ENCODE assay signal across 1 cellular context in the genomic region with DNA sequence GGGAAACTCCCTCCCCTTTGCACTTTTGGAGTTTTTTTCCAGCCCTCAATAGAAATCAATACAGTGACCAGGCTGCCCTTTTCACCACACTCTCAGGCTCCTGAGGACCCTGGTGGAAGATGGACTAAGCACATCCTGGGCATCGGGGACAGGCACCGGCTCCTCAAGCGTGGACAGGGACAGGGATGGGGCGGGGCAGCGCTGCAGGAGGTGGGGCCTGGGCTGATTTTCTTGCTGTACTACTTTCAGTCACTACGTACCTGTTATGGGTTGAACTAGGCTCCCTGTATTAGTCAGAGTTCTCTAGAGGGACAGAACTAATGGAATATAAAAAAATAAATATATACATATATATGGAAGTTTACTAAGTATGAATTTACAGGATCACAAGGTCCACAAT.
TF ChIP-seq lines count a peak whose summit lies in the region.

No MANE protein-coding gene starts in this region.

TF ChIP-seq in GM12878, 131 proteins besides CTCF, POLR2A, EP300 and RAD21:
- TF ChIP-seq SIN3A (IDR thresholded peaks at IDR 0.05; ENCODE audit: low read depth, low read length) (no peak), SUZ12 (IDR thresholded peaks at IDR 0.05; ENCODE audit: unreplicated experiment) (no peak), IKZF2 (IDR thresholded peaks at IDR 0.05) (no peak), JUND (IDR thresholded peaks at IDR 0.05; ENCODE audit: low read depth, low read length) (no peak), POLR2AphosphoS2 (IDR thresholded peaks at IDR 0.05; ENCODE audit: low read depth, low read length) (no peak), ZNF274 (IDR thresholded peaks at IDR 0.05; ENCODE audit: insufficient read depth, insufficient read length) (no peak), HDAC6 (IDR thresholded peaks at IDR 0.05; ENCODE audit: unreplicated experiment) (no peak), PML (IDR thresholded peaks at IDR 0.05; ENCODE audit: low read length) (no peak), IRF4 (IDR thresholded peaks at IDR 0.05; ENCODE audit: low read depth, low read length) (no peak), GABPA (IDR thresholded peaks at IDR 0.05; ENCODE audit: low read depth) (no peak), ETV6 (conservative IDR thresholded peaks at IDR 0.05 in 1 of 2, IDR thresholded peaks at IDR 0.05 in 1 of 2; ENCODE audit: borderline replicate concordance in 1 of 2, low read depth in 1 of 2) (no peak), SREBF2 (IDR thresholded peaks at IDR 0.05; ENCODE audit: low read length) (no peak), LARP7 (IDR thresholded peaks at IDR 0.05) (no peak), SMAD5 (IDR thresholded peaks at IDR 0.05; ENCODE audit: low read depth) (no peak)
- TF ChIP-seq, protein P1, sequence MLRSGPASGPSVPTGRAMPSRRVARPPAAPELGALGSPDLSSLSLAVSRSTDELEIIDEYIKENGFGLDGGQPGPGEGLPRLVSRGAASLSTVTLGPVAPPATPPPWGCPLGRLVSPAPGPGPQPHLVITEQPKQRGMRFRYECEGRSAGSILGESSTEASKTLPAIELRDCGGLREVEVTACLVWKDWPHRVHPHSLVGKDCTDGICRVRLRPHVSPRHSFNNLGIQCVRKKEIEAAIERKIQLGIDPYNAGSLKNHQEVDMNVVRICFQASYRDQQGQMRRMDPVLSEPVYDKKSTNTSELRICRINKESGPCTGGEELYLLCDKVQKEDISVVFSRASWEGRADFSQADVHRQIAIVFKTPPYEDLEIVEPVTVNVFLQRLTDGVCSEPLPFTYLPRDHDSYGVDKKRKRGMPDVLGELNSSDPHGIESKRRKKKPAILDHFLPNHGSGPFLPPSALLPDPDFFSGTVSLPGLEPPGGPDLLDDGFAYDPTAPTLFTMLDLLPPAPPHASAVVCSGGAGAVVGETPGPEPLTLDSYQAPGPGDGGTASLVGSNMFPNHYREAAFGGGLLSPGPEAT (IDR thresholded peaks at IDR 0.05; ENCODE audit: low read depth) = no peak
- TF ChIP-seq, protein P2, sequence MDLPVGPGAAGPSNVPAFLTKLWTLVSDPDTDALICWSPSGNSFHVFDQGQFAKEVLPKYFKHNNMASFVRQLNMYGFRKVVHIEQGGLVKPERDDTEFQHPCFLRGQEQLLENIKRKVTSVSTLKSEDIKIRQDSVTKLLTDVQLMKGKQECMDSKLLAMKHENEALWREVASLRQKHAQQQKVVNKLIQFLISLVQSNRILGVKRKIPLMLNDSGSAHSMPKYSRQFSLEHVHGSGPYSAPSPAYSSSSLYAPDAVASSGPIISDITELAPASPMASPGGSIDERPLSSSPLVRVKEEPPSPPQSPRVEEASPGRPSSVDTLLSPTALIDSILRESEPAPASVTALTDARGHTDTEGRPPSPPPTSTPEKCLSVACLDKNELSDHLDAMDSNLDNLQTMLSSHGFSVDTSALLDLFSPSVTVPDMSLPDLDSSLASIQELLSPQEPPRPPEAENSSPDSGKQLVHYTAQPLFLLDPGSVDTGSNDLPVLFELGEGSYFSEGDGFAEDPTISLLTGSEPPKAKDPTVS (IDR thresholded peaks at IDR 0.05; ENCODE audit: low read depth, low read length) = no peak
- TF ChIP-seq, protein P3, sequence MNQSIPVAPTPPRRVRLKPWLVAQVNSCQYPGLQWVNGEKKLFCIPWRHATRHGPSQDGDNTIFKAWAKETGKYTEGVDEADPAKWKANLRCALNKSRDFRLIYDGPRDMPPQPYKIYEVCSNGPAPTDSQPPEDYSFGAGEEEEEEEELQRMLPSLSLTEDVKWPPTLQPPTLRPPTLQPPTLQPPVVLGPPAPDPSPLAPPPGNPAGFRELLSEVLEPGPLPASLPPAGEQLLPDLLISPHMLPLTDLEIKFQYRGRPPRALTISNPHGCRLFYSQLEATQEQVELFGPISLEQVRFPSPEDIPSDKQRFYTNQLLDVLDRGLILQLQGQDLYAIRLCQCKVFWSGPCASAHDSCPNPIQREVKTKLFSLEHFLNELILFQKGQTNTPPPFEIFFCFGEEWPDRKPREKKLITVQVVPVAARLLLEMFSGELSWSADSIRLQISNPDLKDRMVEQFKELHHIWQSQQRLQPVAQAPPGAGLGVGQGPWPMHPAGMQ (IDR thresholded peaks at IDR 0.05; ENCODE audit: borderline replicate concordance) = no peak
- TF ChIP-seq, protein P4, sequence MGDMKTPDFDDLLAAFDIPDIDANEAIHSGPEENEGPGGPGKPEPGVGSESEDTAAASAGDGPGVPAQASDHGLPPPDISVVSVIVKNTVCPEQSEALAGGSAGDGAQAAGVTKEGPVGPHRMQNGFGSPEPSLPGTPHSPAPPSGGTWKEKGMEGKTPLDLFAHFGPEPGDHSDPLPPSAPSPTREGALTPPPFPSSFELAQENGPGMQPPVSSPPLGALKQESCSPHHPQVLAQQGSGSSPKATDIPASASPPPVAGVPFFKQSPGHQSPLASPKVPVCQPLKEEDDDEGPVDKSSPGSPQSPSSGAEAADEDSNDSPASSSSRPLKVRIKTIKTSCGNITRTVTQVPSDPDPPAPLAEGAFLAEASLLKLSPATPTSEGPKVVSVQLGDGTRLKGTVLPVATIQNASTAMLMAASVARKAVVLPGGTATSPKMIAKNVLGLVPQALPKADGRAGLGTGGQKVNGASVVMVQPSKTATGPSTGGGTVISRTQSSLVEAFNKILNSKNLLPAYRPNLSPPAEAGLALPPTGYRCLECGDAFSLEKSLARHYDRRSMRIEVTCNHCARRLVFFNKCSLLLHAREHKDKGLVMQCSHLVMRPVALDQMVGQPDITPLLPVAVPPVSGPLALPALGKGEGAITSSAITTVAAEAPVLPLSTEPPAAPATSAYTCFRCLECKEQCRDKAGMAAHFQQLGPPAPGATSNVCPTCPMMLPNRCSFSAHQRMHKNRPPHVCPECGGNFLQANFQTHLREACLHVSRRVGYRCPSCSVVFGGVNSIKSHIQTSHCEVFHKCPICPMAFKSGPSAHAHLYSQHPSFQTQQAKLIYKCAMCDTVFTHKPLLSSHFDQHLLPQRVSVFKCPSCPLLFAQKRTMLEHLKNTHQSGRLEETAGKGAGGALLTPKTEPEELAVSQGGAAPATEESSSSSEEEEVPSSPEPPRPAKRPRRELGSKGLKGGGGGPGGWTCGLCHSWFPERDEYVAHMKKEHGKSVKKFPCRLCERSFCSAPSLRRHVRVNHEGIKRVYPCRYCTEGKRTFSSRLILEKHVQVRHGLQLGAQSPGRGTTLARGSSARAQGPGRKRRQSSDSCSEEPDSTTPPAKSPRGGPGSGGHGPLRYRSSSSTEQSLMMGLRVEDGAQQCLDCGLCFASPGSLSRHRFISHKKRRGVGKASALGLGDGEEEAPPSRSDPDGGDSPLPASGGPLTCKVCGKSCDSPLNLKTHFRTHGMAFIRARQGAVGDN (IDR thresholded peaks at IDR 0.05) = no peak
- TF ChIP-seq, protein P5, sequence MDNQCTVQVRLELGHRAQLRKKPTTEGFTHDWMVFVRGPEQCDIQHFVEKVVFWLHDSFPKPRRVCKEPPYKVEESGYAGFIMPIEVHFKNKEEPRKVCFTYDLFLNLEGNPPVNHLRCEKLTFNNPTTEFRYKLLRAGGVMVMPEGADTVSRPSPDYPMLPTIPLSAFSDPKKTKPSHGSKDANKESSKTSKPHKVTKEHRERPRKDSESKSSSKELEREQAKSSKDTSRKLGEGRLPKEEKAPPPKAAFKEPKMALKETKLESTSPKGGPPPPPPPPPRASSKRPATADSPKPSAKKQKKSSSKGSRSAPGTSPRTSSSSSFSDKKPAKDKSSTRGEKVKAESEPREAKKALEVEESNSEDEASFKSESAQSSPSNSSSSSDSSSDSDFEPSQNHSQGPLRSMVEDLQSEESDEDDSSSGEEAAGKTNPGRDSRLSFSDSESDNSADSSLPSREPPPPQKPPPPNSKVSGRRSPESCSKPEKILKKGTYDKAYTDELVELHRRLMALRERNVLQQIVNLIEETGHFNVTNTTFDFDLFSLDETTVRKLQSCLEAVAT (IDR thresholded peaks at IDR 0.05) = no peak
